In genomic region chr6:31010393-31011060, GRCh38 we compare ENCODE assay signal across 1 cellular context.
TF ChIP-seq lines count a peak whose summit lies in the region.

MUC22 (plus strand) TSS chr6:31010474; CDS start chr6:31010707, 233 bp downstream.

TF ChIP-seq in SK-N-SH, 30 proteins besides CTCF, POLR2A, EP300 and RAD21 (continued from another document):
- TF ChIP-seq SIN3A (IDR thresholded peaks at IDR 0.05; ENCODE audit: borderline replicate concordance, low read depth, low read length) (no peak), RCOR1 (IDR thresholded peaks at IDR 0.05; ENCODE audit: low read length) (no peak), MXI1 (IDR thresholded peaks at IDR 0.05; ENCODE audit: low read depth, low read length) (no peak), POLR2AphosphoS5 (IDR thresholded peaks at IDR 0.05; ENCODE audit: low read depth, low read length) (no peak), MAX (IDR thresholded peaks at IDR 0.05; ENCODE audit: low read depth) (no peak; the same call in 1 of the 2 replicates)
- TF ChIP-seq, protein P1, sequence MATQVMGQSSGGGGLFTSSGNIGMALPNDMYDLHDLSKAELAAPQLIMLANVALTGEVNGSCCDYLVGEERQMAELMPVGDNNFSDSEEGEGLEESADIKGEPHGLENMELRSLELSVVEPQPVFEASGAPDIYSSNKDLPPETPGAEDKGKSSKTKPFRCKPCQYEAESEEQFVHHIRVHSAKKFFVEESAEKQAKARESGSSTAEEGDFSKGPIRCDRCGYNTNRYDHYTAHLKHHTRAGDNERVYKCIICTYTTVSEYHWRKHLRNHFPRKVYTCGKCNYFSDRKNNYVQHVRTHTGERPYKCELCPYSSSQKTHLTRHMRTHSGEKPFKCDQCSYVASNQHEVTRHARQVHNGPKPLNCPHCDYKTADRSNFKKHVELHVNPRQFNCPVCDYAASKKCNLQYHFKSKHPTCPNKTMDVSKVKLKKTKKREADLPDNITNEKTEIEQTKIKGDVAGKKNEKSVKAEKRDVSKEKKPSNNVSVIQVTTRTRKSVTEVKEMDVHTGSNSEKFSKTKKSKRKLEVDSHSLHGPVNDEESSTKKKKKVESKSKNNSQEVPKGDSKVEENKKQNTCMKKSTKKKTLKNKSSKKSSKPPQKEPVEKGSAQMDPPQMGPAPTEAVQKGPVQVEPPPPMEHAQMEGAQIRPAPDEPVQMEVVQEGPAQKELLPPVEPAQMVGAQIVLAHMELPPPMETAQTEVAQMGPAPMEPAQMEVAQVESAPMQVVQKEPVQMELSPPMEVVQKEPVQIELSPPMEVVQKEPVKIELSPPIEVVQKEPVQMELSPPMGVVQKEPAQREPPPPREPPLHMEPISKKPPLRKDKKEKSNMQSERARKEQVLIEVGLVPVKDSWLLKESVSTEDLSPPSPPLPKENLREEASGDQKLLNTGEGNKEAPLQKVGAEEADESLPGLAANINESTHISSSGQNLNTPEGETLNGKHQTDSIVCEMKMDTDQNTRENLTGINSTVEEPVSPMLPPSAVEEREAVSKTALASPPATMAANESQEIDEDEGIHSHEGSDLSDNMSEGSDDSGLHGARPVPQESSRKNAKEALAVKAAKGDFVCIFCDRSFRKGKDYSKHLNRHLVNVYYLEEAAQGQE (IDR thresholded peaks at IDR 0.05; ENCODE audit: low read depth, low read length), result no peak
- TF ChIP-seq, protein P2, sequence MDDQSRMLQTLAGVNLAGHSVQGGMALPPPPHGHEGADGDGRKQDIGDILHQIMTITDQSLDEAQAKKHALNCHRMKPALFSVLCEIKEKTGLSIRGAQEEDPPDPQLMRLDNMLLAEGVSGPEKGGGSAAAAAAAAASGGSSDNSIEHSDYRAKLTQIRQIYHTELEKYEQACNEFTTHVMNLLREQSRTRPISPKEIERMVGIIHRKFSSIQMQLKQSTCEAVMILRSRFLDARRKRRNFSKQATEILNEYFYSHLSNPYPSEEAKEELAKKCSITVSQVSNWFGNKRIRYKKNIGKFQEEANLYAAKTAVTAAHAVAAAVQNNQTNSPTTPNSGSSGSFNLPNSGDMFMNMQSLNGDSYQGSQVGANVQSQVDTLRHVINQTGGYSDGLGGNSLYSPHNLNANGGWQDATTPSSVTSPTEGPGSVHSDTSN (IDR thresholded peaks at IDR 0.05), result no peak; the same call in 1 of the 2 replicates
